24 cellular contexts compared by ENCODE assay signal in the genomic region with DNA sequence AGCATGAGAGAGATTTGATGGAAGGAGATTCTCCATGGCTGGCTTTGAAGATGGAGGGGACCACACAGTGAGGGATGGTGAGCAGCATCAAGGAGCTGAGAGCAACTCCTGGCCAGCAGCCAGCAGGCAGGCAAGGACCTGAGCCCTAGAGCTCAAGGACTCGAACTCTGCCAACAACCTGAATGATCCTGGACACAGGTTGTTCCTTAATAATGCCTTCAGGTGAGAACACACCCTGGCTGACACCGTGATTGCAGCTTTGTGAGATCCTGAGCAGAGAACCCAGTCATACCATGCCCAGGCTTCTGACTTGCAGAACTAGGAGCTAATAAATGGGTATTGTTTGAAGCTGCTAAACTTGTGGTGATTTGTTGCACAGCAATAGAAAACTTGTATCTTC.
"Had no signal": no experiment of that assay in that cellular context is flagged by ENCODE, and none has a peak within 500 bp of the region (broad histone marks: within the 10 kb centered on the region; RNA-seq: fewer than 3 reads in every experiment).

No MANE protein-coding gene starts in this region.

- H3K4me1 ChIP-seq: psoas muscle, right atrium auricular region, tibial artery had no signal

- DNase-seq: activated B cell treated with CpG ODN at 0.5 μM for 24 hours; activated CD4-positive, alpha-beta T cell treated with anti-CD3 and anti-CD28 coated beads for 36 hours; activated CD4-positive, alpha-beta T cell treated with anti-CD3 and anti-CD28 coated beads, Interleukin-2, amount 50 U/mL, for 4 hours; activated CD8-positive, alpha-beta memory T cell treated with anti-CD3 and anti-CD28 coated beads for 24 hours; activated CD8-positive, alpha-beta memory T cell treated with anti-CD3 and anti-CD28 coated beads, Interleukin-2, amount 50 U/mL, for 4 hours; activated T-cell treated with anti-CD3 and anti-CD28 coated beads, Interleukin-2, amount 50 U/mL, for 24 hours; aorta; caudate nucleus; effector CD4-positive, alpha-beta T cell; erythroblast; kidney; left ventricle myocardium inferior; midbrain; ovary; psoas muscle; stimulated activated CD4-positive, alpha-beta T cell treated with anti-CD3 and anti-CD28 coated beads, Interleukin-12 subunit alpha, Interleukin-12 subunit beta, amount 100 ng/mL, for 4 hours; stimulated activated CD4-positive, alpha-beta T cell treated with anti-CD3 and anti-CD28 coated beads, Interleukin-4, amount 100 ng/mL, for 4 hours; stimulated activated naive CD8-positive, alpha-beta T cell treated with anti-CD3 and anti-CD28 coated beads, Interleukin-15, Interleukin-2, amounts not matched to agents 100 U/mL and 50 U/mL, for 24 hours; substantia nigra; T-helper 9 cell; tibial artery had no signal

- H3K4me3 ChIP-seq: left ventricle myocardium inferior, ovary, psoas muscle, right atrium auricular region, tibial artery had no signal

- H3K27me3 ChIP-seq: foreskin keratinocyte, neutrophil, ovary, right atrium auricular region, tibial artery had no signal

- H3K9me3 ChIP-seq: left ventricle myocardium inferior, neutrophil, ovary, psoas muscle, right atrium auricular region, tibial artery had no signal

- H3K27ac ChIP-seq: foreskin keratinocyte, left ventricle myocardium inferior, neutrophil, ovary, psoas muscle, right atrium auricular region, tibial artery had no signal

- H3K36me3 ChIP-seq: left ventricle myocardium inferior, neutrophil, ovary, right atrium auricular region, tibial artery had no signal
